13 cellular contexts compared by ENCODE assay signal in genomic region chr11:44793350-44794090, GRCh38.
DNase-seq lines count a peak whose midpoint lies in the region; ATAC-seq lines count a peak whose summit lies in the region.
"Had no signal": no experiment of that assay in that cellular context is flagged by ENCODE, and none has a peak within 500 bp of the region (broad histone marks: within the 10 kb centered on the region; RNA-seq: fewer than 3 reads in every experiment).

No MANE protein-coding gene starts in this region.

- in situ Hi-C loops in KBM-7 (cut with MboI; ENCODE audit: low pct_unique_long_range_greater_than_20kb, low sequenced_read_pairs), result no loop called here

- peak; percentile 55 for DNase-seq in Right ventricle myocardium superior
- no peak for DNase-seq in cardiac septum (ENCODE audit: low spot score)
- peak; percentile 23 for DNase-seq in dermis blood vessel endothelial cell
- DNase-seq in left kidney (ENCODE audit: low read depth, low spot score), result peak; percentile 88
- no peak for DNase-seq in CD1c-positive myeloid dendritic cell (ENCODE audit: extremely low spot score)
- no peak for DNase-seq in KBM-7
- no peak for DNase-seq in DMS53 (lab: John Stamatoyannopoulos, UW)
- no peak for DNase-seq in NCI-H510A (lab: John Stamatoyannopoulos, UW)
- DNase-seq: activated naive CD4-positive, alpha-beta T cell treated with Interleukin-2 at 50 U/mL for 16 hours; natural killer cell; NCI-H510A treated with DMSO at 0.1 percent for 48 hours; stimulated activated naive CD4-positive, alpha-beta T cell; T-helper 1 cell had no signal

- intact Hi-C loops in Right ventricle myocardium superior (cut with DNase I), result no loop called here
- intact Hi-C loops in cardiac septum (cut with DNase I), result loop anchor here (5.0 kb wide), 1 partner anchor 84 kb away; no protein-coding TSS in a partner anchor

- ATAC-seq in Right ventricle myocardium superior (ENCODE audit: poor library complexity), result no peak
- ATAC-seq: natural killer cell had no signal

Comparison
In these comparisons a context has a peak if more than half of its experiments do, and no peak if none do; other contexts are left out.
1. DNase-seq: peak in Right ventricle myocardium superior (single experiment), dermis blood vessel endothelial cell (single experiment) and left kidney (single experiment); none in cardiac septum (single experiment), CD1c-positive myeloid dendritic cell (single experiment), KBM-7 (single experiment), DMS53 (single experiment) and NCI-H510A (single experiment).